In genomic region chr3:149375824-149376196, GRCh38 we compare ENCODE assay signal across 1 cellular context.
TF ChIP-seq lines count a peak whose summit lies in the region.

No MANE protein-coding gene starts in this region.

TF ChIP-seq in SK-N-SH, 30 proteins besides CTCF, POLR2A, EP300 and RAD21 (continued from another document):
- no peak for TF ChIP-seq IRF3 (IDR thresholded peaks at IDR 0.05; ENCODE audit: low read depth, low read length)
- no peak for TF ChIP-seq USF1 (IDR thresholded peaks at IDR 0.05; ENCODE audit: borderline replicate concordance, low read depth)
- no peak for TF ChIP-seq USF2 (IDR thresholded peaks at IDR 0.05; ENCODE audit: borderline replicate concordance, low read depth, low read length)
- TF ChIP-seq MEF2A (IDR thresholded peaks at IDR 0.05; ENCODE audit: borderline replicate concordance, low read depth): no peak
- TF ChIP-seq RFX5 (IDR thresholded peaks at IDR 0.05; ENCODE audit: low read length): no peak
- TF ChIP-seq TCF12 (IDR thresholded peaks at IDR 0.05): no peak
- TF ChIP-seq GATA2 (CRISPR knock-in tag; IDR thresholded peaks at IDR 0.05): no peak
TF ChIP-seq in SK-N-SH: peak in this region for 0.
